ENCODE assay signal across 7 cellular contexts in the genomic region with DNA sequence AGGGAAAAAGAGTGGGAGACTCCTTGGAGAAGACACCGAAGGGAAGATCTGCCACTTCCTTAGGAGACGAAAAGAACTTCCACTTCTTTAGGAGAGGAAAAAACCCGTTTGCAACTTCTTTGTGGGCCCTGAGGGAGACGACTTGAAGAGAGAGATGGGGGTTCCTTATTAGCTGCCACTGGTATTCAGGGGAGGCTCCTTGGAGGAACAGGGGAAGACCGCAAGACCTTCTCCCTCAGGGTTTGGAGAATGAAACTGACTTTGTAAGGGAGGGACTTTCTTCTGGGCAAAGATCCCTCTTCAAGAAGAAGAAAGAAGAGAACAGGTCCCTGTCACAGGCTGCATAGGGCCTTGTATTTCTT. TPM values are rescaled to one million over a fixed set of nuclear protein-coding genes. Genes with fewer than 3 reads are reported as not detected.
DNase-seq lines count a peak whose midpoint lies in the region; ATAC-seq and TF ChIP-seq lines count a peak whose summit lies in the region.

No MANE protein-coding gene starts in this region.

- no peaks in the 10 kb centered on the region for H3K27me3 ChIP-seq in HUES6 (ENCODE audit: control insufficient read depth, insufficient read depth, low read length)

- no peak for TF ChIP-seq CTCF in activated CD8-positive, alpha-beta T cell treated with anti-CD3 and anti-CD28 coated beads for 36 hours (IDR thresholded peaks at IDR 0.05)

- H3K9me3 ChIP-seq in HUES6 (ENCODE audit: control insufficient read depth, insufficient read depth, low read depth, low read length), result no peaks in the 10 kb centered on the region

- peak overlapping the region; percentile 99 for H3K27ac Mint-ChIP-seq in activated CD8-positive, alpha-beta T cell treated with anti-CD3 and anti-CD28 coated beads for 36 hours
- H3K27ac Mint-ChIP-seq in stimulated activated naive CD8-positive, alpha-beta T cell treated with anti-CD3 and anti-CD28 coated beads, Interleukin-15, amount 100 ng/mL, for 72 hours, result peak overlapping the region; percentile 100

- POLR2A ChIA-PET in activated CD8-positive, alpha-beta T cell treated with anti-CD3 and anti-CD28 coated beads for 36 hours (lab: Charles Lee), result interaction anchor here (1.0 to 2.0 kb wide), 2 partner anchors 11 to 33 kb away, joined by 3 to 9 read pairs; no protein-coding TSS in a partner anchor

- H3K9me3 Mint-ChIP-seq in activated CD8-positive, alpha-beta T cell treated with anti-CD3 and anti-CD28 coated beads for 36 hours, result no peaks in the 10 kb centered on the region
- no peaks in the 10 kb centered on the region for H3K9me3 Mint-ChIP-seq in stimulated activated naive CD8-positive, alpha-beta T cell treated with anti-CD3 and anti-CD28 coated beads, Interleukin-15, amount 100 ng/mL, for 72 hours

- peaks cover 38% of the 10 kb centered on the region for H3K4me1 Mint-ChIP-seq in activated CD8-positive, alpha-beta T cell treated with anti-CD3 and anti-CD28 coated beads for 36 hours (ENCODE audit: low read depth)
- H3K4me1 Mint-ChIP-seq in stimulated activated naive CD8-positive, alpha-beta T cell treated with anti-CD3 and anti-CD28 coated beads, Interleukin-15, amount 100 ng/mL, for 72 hours, result peaks cover 45% of the 10 kb centered on the region

- H3K4me1 ChIP-seq in HUES6 (ENCODE audit: control insufficient read depth, insufficient read depth, low read length), result peaks cover 4% of the 10 kb centered on the region

- CTCF ChIA-PET in activated CD8-positive, alpha-beta T cell treated with anti-CD3 and anti-CD28 coated beads for 36 hours (lab: Charles Lee), result interaction anchor here (0.6 to 0.7 kb wide), 2 partner anchors 41 to 89 kb away, joined by 3 read pairs; no protein-coding TSS in a partner anchor

- ATAC-seq in activated CD8-positive, alpha-beta T cell treated with anti-CD3 and anti-CD28 coated beads for 36 hours, result no peak
- no peak for ATAC-seq in stimulated activated naive CD8-positive, alpha-beta T cell treated with anti-CD3 and anti-CD28 coated beads, Interleukin-15, amount 100 ng/mL, for 72 hours
- ATAC-seq in GM21526 (IDR thresholded peaks at IDR 0.05; ENCODE audit: low FRiP score, unreplicated experiment) (no peak), HG02678 (IDR thresholded peaks at IDR 0.05; ENCODE audit: unreplicated experiment) (no peak)

- intact Hi-C loops in activated CD8-positive, alpha-beta T cell treated with anti-CD3 and anti-CD28 coated beads for 36 hours (cut with micrococcal nuclease), result loop anchor here (5.0 kb wide), 1 partner anchor 41 kb away; no protein-coding TSS in a partner anchor

- H3K27ac ChIP-seq in HUES6 (ENCODE audit: low read depth, low read length), result peak overlapping the region; percentile 100

- H3K9ac ChIP-seq in HUES6 (ENCODE audit: low read length), result peak overlapping the region; percentile 99

- DNase-seq in activated CD8-positive, alpha-beta T cell treated with anti-CD3 and anti-CD28 coated beads for 36 hours, result no peak
- DNase-seq in stimulated activated naive CD8-positive, alpha-beta T cell treated with anti-CD3 and anti-CD28 coated beads, Interleukin-15, amount 100 ng/mL, for 72 hours, result no peak
- no peak for DNase-seq in GM19240 (ENCODE audit: insufficient read length, low spot score)

- H3K36me3 ChIP-seq in HUES6 (ENCODE audit: control insufficient read depth, insufficient read depth, low read length), result peaks cover under 1% of the 10 kb centered on the region

- H3K4me3 Mint-ChIP-seq in activated CD8-positive, alpha-beta T cell treated with anti-CD3 and anti-CD28 coated beads for 36 hours, result peak overlapping the region; percentile 96
- H3K4me3 Mint-ChIP-seq in stimulated activated naive CD8-positive, alpha-beta T cell treated with anti-CD3 and anti-CD28 coated beads, Interleukin-15, amount 100 ng/mL, for 72 hours, result peak overlapping the region; percentile 98 to 100

- H3K36me3 Mint-ChIP-seq in activated CD8-positive, alpha-beta T cell treated with anti-CD3 and anti-CD28 coated beads for 36 hours (ENCODE audit: low read depth), result peaks cover 12% of the 10 kb centered on the region

- H3K4me3 ChIP-seq in HUES6 (ENCODE audit: low read depth, low read length), result peak overlapping the region; percentile 82
- peak overlapping the region; percentile 87 for H3K4me3 ChIP-seq in iPS-11a (ENCODE audit: low read depth, low read length)

- H3K27me3 Mint-ChIP-seq in activated CD8-positive, alpha-beta T cell treated with anti-CD3 and anti-CD28 coated beads for 36 hours, result no peaks in the 10 kb centered on the region
- H3K27me3 Mint-ChIP-seq in stimulated activated naive CD8-positive, alpha-beta T cell treated with anti-CD3 and anti-CD28 coated beads, Interleukin-15, amount 100 ng/mL, for 72 hours, result no peaks in the 10 kb centered on the region

RNA-seq across cellular contexts. Expression of gene BCKDHA, which starts 0.4 kb away (rescaled TPM):
- 10 to 100 TPM; 32.3 to 36.9 TPM for total RNA-seq in activated CD8-positive, alpha-beta T cell treated with anti-CD3 and anti-CD28 coated beads for 36 hours

RNA-seq across cellular contexts. Expression of gene EXOSC5, which starts 0.9 kb away (rescaled TPM):
- total RNA-seq in activated CD8-positive, alpha-beta T cell treated with anti-CD3 and anti-CD28 coated beads for 36 hours, result 10 to 100 TPM; 46.6 to 47.0 TPM

RNA-seq across cellular contexts. Expression of gene TMEM91, which starts 21.7 kb away (rescaled TPM):
- 1 to 10 TPM; 8.9 to 9.1 TPM for total RNA-seq in activated CD8-positive, alpha-beta T cell treated with anti-CD3 and anti-CD28 coated beads for 36 hours

RNA-seq across cellular contexts. Expression of gene B3GNT8, which starts 29.2 kb away (rescaled TPM):
- 1 to 10 TPM in 1 of 2 experiments, under 1 TPM in 1; 0.59 to 1.1 TPM for total RNA-seq in activated CD8-positive, alpha-beta T cell treated with anti-CD3 and anti-CD28 coated beads for 36 hours

RNA-seq across cellular contexts. Expression of gene B9D2, which starts 34.1 kb away (rescaled TPM):
- total RNA-seq in activated CD8-positive, alpha-beta T cell treated with anti-CD3 and anti-CD28 coated beads for 36 hours, result 1 to 10 TPM; 3.1 to 5.1 TPM
